Comparison of ENCODE assay signal across 18 cellular contexts in the genomic region with DNA sequence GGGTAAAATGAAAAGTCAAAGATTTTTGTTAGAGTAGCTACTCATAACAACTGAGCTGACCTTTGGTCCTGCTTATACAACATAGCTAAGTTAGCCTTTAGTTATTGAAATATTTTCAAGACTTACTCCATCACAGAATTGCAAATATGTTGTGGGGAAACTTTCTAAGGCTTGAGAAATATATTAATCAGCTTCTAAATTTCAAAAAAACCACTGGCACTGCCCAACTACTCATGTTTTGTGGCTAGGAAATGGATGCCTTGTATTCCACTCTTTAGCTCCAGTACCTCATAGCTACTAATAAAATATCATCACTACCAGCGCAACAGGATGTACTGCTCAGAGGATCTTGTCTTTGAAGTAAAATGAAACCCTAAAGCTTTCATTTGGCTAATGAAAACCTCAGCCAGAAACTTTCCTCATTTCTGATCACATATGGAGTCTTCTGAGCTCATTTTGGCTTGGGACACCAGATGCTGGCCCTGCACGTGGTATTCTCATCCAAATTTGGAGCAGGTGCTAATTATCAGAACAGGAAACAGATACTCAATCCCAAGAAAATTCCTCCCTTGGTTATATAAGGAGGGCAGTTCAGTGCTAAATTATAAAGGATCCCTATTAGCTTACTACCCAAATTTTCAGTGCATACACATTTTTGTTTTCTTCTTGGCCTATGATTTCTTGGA.
DNase-seq lines count a peak whose midpoint lies in the region; ATAC-seq and TF ChIP-seq lines count a peak whose summit lies in the region.
"Had no signal": no experiment of that assay in that cellular context is flagged by ENCODE, and none has a peak within 500 bp of the region (broad histone marks: within the 10 kb centered on the region; RNA-seq: fewer than 3 reads in every experiment).

No MANE protein-coding gene starts in this region.

- no peak overlapping the region for H3K27ac Mint-ChIP-seq in activated CD8-positive, alpha-beta memory T cell treated with anti-CD3 and anti-CD28 coated beads, Interleukin-2, amount 10 ng/mL, durations not matched to agents 7 days and 5 days
- H3K27ac Mint-ChIP-seq: activated naive CD8-positive, alpha-beta T cell treated with anti-CD3 and anti-CD28 coated beads for 36 hours; activated T-helper 17 cell treated with anti-CD3 and anti-CD28 coated beads, Interleukin-2, amount 50 U/mL, for 72 hours; stimulated activated naive CD8-positive, alpha-beta T cell treated with anti-CD3 and anti-CD28 coated beads, Interleukin-15, amount 100 ng/mL, for 72 hours had no signal

- H3K36me3 ChIP-seq in upper lobe of left lung: no peaks in the 10 kb centered on the region
- H3K36me3 ChIP-seq: uterus had no signal

- H3K27me3 Mint-ChIP-seq in activated CD8-positive, alpha-beta memory T cell treated with anti-CD3 and anti-CD28 coated beads, Interleukin-2, amount 10 ng/mL, durations not matched to agents 7 days and 5 days: no peaks in the 10 kb centered on the region
- H3K27me3 Mint-ChIP-seq: activated T-helper 17 cell treated with anti-CD3 and anti-CD28 coated beads, Interleukin-2, amount 50 U/mL, for 72 hours; stimulated activated naive CD8-positive, alpha-beta T cell treated with anti-CD3 and anti-CD28 coated beads, Interleukin-15, amount 100 ng/mL, for 72 hours had no signal

- no peaks in the 10 kb centered on the region for H3K36me3 Mint-ChIP-seq in activated CD8-positive, alpha-beta memory T cell treated with anti-CD3 and anti-CD28 coated beads, Interleukin-2, amount 10 ng/mL, durations not matched to agents 7 days and 5 days
- H3K36me3 Mint-ChIP-seq: activated naive CD8-positive, alpha-beta T cell treated with anti-CD3 and anti-CD28 coated beads for 36 hours had no signal

- TF ChIP-seq EP300 in upper lobe of left lung (IDR thresholded peaks at IDR 0.05): no peak

- H3K9me3 ChIP-seq in upper lobe of left lung: peaks cover 4 to 11% (median 5%) of the 10 kb centered on the region in 4 donors
- H3K9me3 ChIP-seq: uterus had no signal

- no peak for DNase-seq in Right ventricle myocardium superior
- no peak for DNase-seq in cardiac septum (ENCODE audit: low spot score)
- DNase-seq in cardiac fibroblast (ENCODE audit: low read depth in 2 of 2): peak; percentile 0 to 11
- DNase-seq in left kidney (ENCODE audit: low read depth, low spot score): peak; percentile 48
- no peak for DNase-seq in upper lobe of left lung
- no peak for DNase-seq in activated CD4-positive, alpha-beta T cell treated with anti-CD3 and anti-CD28 coated beads, Interleukin-2, amount 50 U/mL, for 4 hours
- no peak for DNase-seq in activated CD8-positive, alpha-beta memory T cell treated with anti-CD3 and anti-CD28 coated beads, Interleukin-2, amount 10 ng/mL, durations not matched to agents 7 days and 5 days
- DNase-seq in T-helper 9 cell: no peak
- DNase-seq: activated naive CD8-positive, alpha-beta T cell treated with anti-CD3 and anti-CD28 coated beads for 36 hours; dermis blood vessel endothelial cell; left colon; mucosa of descending colon; NCI-H1694 treated with DMSO at 0.1 percent for 48 hours; nucleus accumbens; stimulated activated naive CD8-positive, alpha-beta T cell treated with anti-CD3 and anti-CD28 coated beads, Interleukin-15, amount 100 ng/mL, for 72 hours had no signal

- H3K4me3 ChIP-seq in cardiac fibroblast (replicated peaks in 1 of 2; ENCODE audit: low read depth in 2 of 2, low read length in 2 of 2) (no peak overlapping the region), upper lobe of left lung (no peak overlapping the region)
- H3K4me3 ChIP-seq: mucosa of descending colon, uterus had no signal

- peak overlapping the region in 3 of 4 donors; percentile 31 to 37 (median 36) for H3K27ac ChIP-seq in upper lobe of left lung
- H3K27ac ChIP-seq: uterus had no signal

- H3K27me3 ChIP-seq in upper lobe of left lung: no peaks in the 10 kb centered on the region
- H3K27me3 ChIP-seq: uterus had no signal

- peak; percentile 57 for ATAC-seq in Right ventricle myocardium superior (ENCODE audit: poor library complexity)
- ATAC-seq in upper lobe of left lung (ENCODE audit: low FRiP score in 2 of 2): no peak
- no peak for ATAC-seq in activated CD8-positive, alpha-beta memory T cell treated with anti-CD3 and anti-CD28 coated beads, Interleukin-2, amount 10 ng/mL, durations not matched to agents 7 days and 5 days
- ATAC-seq: activated T-helper 17 cell treated with anti-CD3 and anti-CD28 coated beads, Interleukin-2, amount 50 U/mL, for 72 hours; HepG2; left colon; mucosa of descending colon; stimulated activated naive CD8-positive, alpha-beta T cell treated with anti-CD3 and anti-CD28 coated beads, Interleukin-15, amount 100 ng/mL, for 72 hours had no signal

- CTCF ChIA-PET in activated CD8-positive, alpha-beta memory T cell treated with anti-CD3 and anti-CD28 coated beads, Interleukin-2, amount 10 ng/mL, durations not matched to agents 7 days and 5 days (lab: Charles Lee): no interaction called here

- no peak overlapping the region for H3K4me3 Mint-ChIP-seq in activated CD8-positive, alpha-beta memory T cell treated with anti-CD3 and anti-CD28 coated beads, Interleukin-2, amount 10 ng/mL, durations not matched to agents 7 days and 5 days
- H3K4me3 Mint-ChIP-seq: activated naive CD8-positive, alpha-beta T cell treated with anti-CD3 and anti-CD28 coated beads for 36 hours; activated T-helper 17 cell treated with anti-CD3 and anti-CD28 coated beads, Interleukin-2, amount 50 U/mL, for 72 hours; stimulated activated naive CD8-positive, alpha-beta T cell treated with anti-CD3 and anti-CD28 coated beads, Interleukin-15, amount 100 ng/mL, for 72 hours had no signal

- WGBS in upper lobe of left lung, 2 donors: 71 to 74% methylated on average over 2 of the region's 2 CpGs

- no peak for TF ChIP-seq POLR2A in upper lobe of left lung (IDR thresholded peaks at IDR 0.05)

- H3K9me3 Mint-ChIP-seq in activated CD8-positive, alpha-beta memory T cell treated with anti-CD3 and anti-CD28 coated beads, Interleukin-2, amount 10 ng/mL, durations not matched to agents 7 days and 5 days (ENCODE audit: low read depth): peaks cover 3% of the 10 kb centered on the region

- H3K4me1 Mint-ChIP-seq in activated CD8-positive, alpha-beta memory T cell treated with anti-CD3 and anti-CD28 coated beads, Interleukin-2, amount 10 ng/mL, durations not matched to agents 7 days and 5 days: no peaks in the 10 kb centered on the region
- H3K4me1 Mint-ChIP-seq: activated naive CD8-positive, alpha-beta T cell treated with anti-CD3 and anti-CD28 coated beads for 36 hours; activated T-helper 17 cell treated with anti-CD3 and anti-CD28 coated beads, Interleukin-2, amount 50 U/mL, for 72 hours; stimulated activated naive CD8-positive, alpha-beta T cell treated with anti-CD3 and anti-CD28 coated beads, Interleukin-15, amount 100 ng/mL, for 72 hours had no signal

- H3K4me1 ChIP-seq in upper lobe of left lung: no peaks in the 10 kb centered on the region

- TF ChIP-seq CTCF in cardiac fibroblast (IDR thresholded peaks at IDR 0.05; ENCODE audit: low read depth, low read length): no peak
- no peak for TF ChIP-seq CTCF in upper lobe of left lung (IDR thresholded peaks at IDR 0.05)

- intact Hi-C loops in Right ventricle myocardium superior (cut with DNase I) (no loop called here), cardiac septum (cut with DNase I) (no loop called here)

Comparison
In these comparisons a context has a peak if more than half of its experiments do, and no peak if none do; other contexts are left out.
1. DNase-seq: peak in cardiac fibroblast (2 of 2) and left kidney (single experiment); none in Right ventricle myocardium superior (single experiment), cardiac septum (single experiment), upper lobe of left lung (0 of 2), activated CD4-positive, alpha-beta T cell treated with anti-CD3 and anti-CD28 coated beads, Interleukin-2, amount 50 U/mL, for 4 hours (0 of 2), activated CD8-positive, alpha-beta memory T cell treated with anti-CD3 and anti-CD28 coated beads, Interleukin-2, amount 10 ng/mL, durations not matched to agents 7 days and 5 days (single experiment) and T-helper 9 cell (single experiment).